9 cellular contexts compared by ENCODE assay signal in genomic region chr6:37822851-37823682, GRCh38. TPM values are rescaled to one million over a fixed set of nuclear protein-coding genes. Genes with fewer than 3 reads are reported as not detected.
DNase-seq lines count a peak whose midpoint lies in the region; ATAC-seq and TF ChIP-seq lines count a peak whose summit lies in the region.
"Had no signal": no experiment of that assay in that cellular context is flagged by ENCODE, and none has a peak within 500 bp of the region (broad histone marks: within the 10 kb centered on the region; RNA-seq: fewer than 3 reads in every experiment).

No MANE protein-coding gene starts in this region.

- H3K4me2 ChIP-seq in OCI-LY1 (ENCODE audit: low read length) = peak overlapping the region; percentile 6; the same call in 1 of the 2 replicates
- peak overlapping the region; percentile 43 for H3K4me2 ChIP-seq in parathyroid adenoma (ENCODE audit: low read length)

- H3K9ac ChIP-seq in OCI-LY1 (ENCODE audit: low read length) (no peak overlapping the region), endocrine pancreas (ENCODE audit: control insufficient read depth, insufficient read depth, low read length) (no peak overlapping the region), parathyroid adenoma (no peak overlapping the region)

- no peaks in the 10 kb centered on the region for H3K36me3 ChIP-seq in CD4-positive, CD25-positive, alpha-beta regulatory T cell (ENCODE audit: control insufficient read depth, insufficient read depth, low read length)
- no peaks in the 10 kb centered on the region for H3K36me3 ChIP-seq in OCI-LY1 (ENCODE audit: insufficient read depth, low read length)
- no peaks in the 10 kb centered on the region for H3K36me3 ChIP-seq in endocrine pancreas (ENCODE audit: control insufficient read depth, insufficient read depth, low read length)
- H3K36me3 ChIP-seq in parathyroid adenoma (ENCODE audit: control insufficient read depth, insufficient read depth, low read length) = no peaks in the 10 kb centered on the region
- H3K36me3 ChIP-seq in ovary = no peaks in the 10 kb centered on the region

- peak overlapping the region; percentile 24 to 92 (median 69) for H3K4me3 Mint-ChIP-seq in CD4-positive, CD25-positive, alpha-beta regulatory T cell
- H3K4me3 Mint-ChIP-seq: activated naive CD8-positive, alpha-beta T cell treated with anti-CD3 and anti-CD28 coated beads, Interleukin-2, amount 10 ng/mL, durations not matched to agents 7 days and 5 days had no signal

- H3K27me3 ChIP-seq in CD4-positive, CD25-positive, alpha-beta regulatory T cell (ENCODE audit: control insufficient read depth, insufficient read depth, low read length) = no peaks in the 10 kb centered on the region
- H3K27me3 ChIP-seq in OCI-LY1 (ENCODE audit: insufficient read depth, low read length) (no peaks in the 10 kb centered on the region), endocrine pancreas (ENCODE audit: control insufficient read depth, insufficient read depth, low read length) (no peaks in the 10 kb centered on the region), parathyroid adenoma (ENCODE audit: control insufficient read depth, insufficient read depth, low read length) (no peaks in the 10 kb centered on the region), ovary (no peaks in the 10 kb centered on the region)

- H3K4me3 ChIP-seq in CD4-positive, CD25-positive, alpha-beta regulatory T cell (ENCODE audit: low read depth, low read length) = peak overlapping the region; percentile 1
- H3K4me3 ChIP-seq in OCI-LY1 (ENCODE audit: low read depth, low read length, poor library complexity, severe bottlenecking) (no peak overlapping the region), endocrine pancreas (ENCODE audit: control insufficient read depth, insufficient read depth, low read length) (peak overlapping the region; percentile 93), parathyroid adenoma (ENCODE audit: low read depth, low read length) (no peak overlapping the region), ovary (no peak overlapping the region)

- H3K4me1 ChIP-seq in CD4-positive, CD25-positive, alpha-beta regulatory T cell (ENCODE audit: control insufficient read depth, insufficient read depth, low read length, poor library complexity, severe bottlenecking) = peaks cover 46% of the 10 kb centered on the region
- H3K4me1 ChIP-seq in OCI-LY1 (ENCODE audit: insufficient read depth, low read length, severe bottlenecking) = peaks cover 20% of the 10 kb centered on the region
- H3K4me1 ChIP-seq in endocrine pancreas (ENCODE audit: control insufficient read depth, insufficient read depth, low read length) = peaks cover 22% of the 10 kb centered on the region
- H3K4me1 ChIP-seq in parathyroid adenoma = peaks cover 28% of the 10 kb centered on the region
- peaks cover 16% of the 10 kb centered on the region for H3K4me1 ChIP-seq in ovary (ENCODE audit: insufficient read depth)

- peak overlapping the region; percentile 2 to 22 (median 15) for H3K27ac Mint-ChIP-seq in CD4-positive, CD25-positive, alpha-beta regulatory T cell
- H3K27ac Mint-ChIP-seq: activated naive CD8-positive, alpha-beta T cell treated with anti-CD3 and anti-CD28 coated beads, Interleukin-2, amount 10 ng/mL, durations not matched to agents 7 days and 5 days had no signal

- no peak for ATAC-seq in CD4-positive, CD25-positive, alpha-beta regulatory T cell (ENCODE audit: low read depth in 2 of 2)
- no peak for ATAC-seq in GM18502 (IDR thresholded peaks at IDR 0.05; ENCODE audit: poor library complexity, unreplicated experiment)

- TF ChIP-seq EP300 in ovary (IDR thresholded peaks at IDR 0.05) = no peak

- TF ChIP-seq CTCF in OCI-LY1 (IDR thresholded peaks at IDR 0.05; ENCODE audit: low read length) = no peak
- TF ChIP-seq CTCF in parathyroid adenoma (IDR thresholded peaks at IDR 0.05) = no peak
- no peak for TF ChIP-seq CTCF in ovary (IDR thresholded peaks at IDR 0.05)

- no peak for DNase-seq in CD4-positive, CD25-positive, alpha-beta regulatory T cell
- DNase-seq in SW480 (ENCODE audit: low spot score) (no peak), NCI-H2081 (lab: John Stamatoyannopoulos, UW) (no peak), ovary (no peak)
- DNase-seq: activated naive CD8-positive, alpha-beta T cell treated with anti-CD3 and anti-CD28 coated beads, Interleukin-2, amount 10 ng/mL, durations not matched to agents 7 days and 5 days had no signal

- H3K79me2 ChIP-seq in OCI-LY1 (ENCODE audit: insufficient read depth, low read length) = peaks cover 28% of the 10 kb centered on the region
- H3K79me2 ChIP-seq in parathyroid adenoma = peaks cover 46% of the 10 kb centered on the region

- H3K27ac ChIP-seq in CD4-positive, CD25-positive, alpha-beta regulatory T cell (ENCODE audit: insufficient read depth, low read length, poor library complexity, severe bottlenecking) = no peak overlapping the region
- H3K27ac ChIP-seq in OCI-LY1 (ENCODE audit: low read depth, low read length, poor library complexity, severe bottlenecking) (no peak overlapping the region), parathyroid adenoma (no peak overlapping the region), ovary (no peak overlapping the region)

- no peak overlapping the region for H2AFZ ChIP-seq in OCI-LY1 (ENCODE audit: low read length)
- no peak overlapping the region for H2AFZ ChIP-seq in parathyroid adenoma

- no peaks in the 10 kb centered on the region; the same call in 1 of the 2 replicates for H3F3A ChIP-seq in OCI-LY1 (ENCODE audit: insufficient read depth, low read length)

- TF ChIP-seq POLR2A in ovary (IDR thresholded peaks at IDR 0.05) = no peak

- H3K9me3 ChIP-seq in CD4-positive, CD25-positive, alpha-beta regulatory T cell (ENCODE audit: control insufficient read depth in 2 of 2, low read length in 2 of 2) = no peaks in the 10 kb centered on the region
- no peaks in the 10 kb centered on the region for H3K9me3 ChIP-seq in OCI-LY1 (ENCODE audit: low read length)
- no peaks in the 10 kb centered on the region for H3K9me3 ChIP-seq in endocrine pancreas (ENCODE audit: control insufficient read depth, low read length)
- H3K9me3 ChIP-seq in parathyroid adenoma (ENCODE audit: control insufficient read depth, low read length) = no peaks in the 10 kb centered on the region
- H3K9me3 ChIP-seq in ovary = no peaks in the 10 kb centered on the region

- peaks cover 56 to 79% (median 61%) of the 10 kb centered on the region in 4 donors for H3K4me1 Mint-ChIP-seq in CD4-positive, CD25-positive, alpha-beta regulatory T cell

- WGBS in ovary, 3 donors = 30 to 40% (median 36%) methylated on average over 12 of the region's 12 CpGs

- peaks cover 11% of the 10 kb centered on the region for H3K27me3 Mint-ChIP-seq in CD4-positive, CD25-positive, alpha-beta regulatory T cell
- H3K27me3 Mint-ChIP-seq: activated naive CD8-positive, alpha-beta T cell treated with anti-CD3 and anti-CD28 coated beads, Interleukin-2, amount 10 ng/mL, durations not matched to agents 7 days and 5 days had no signal

- H4K20me1 ChIP-seq in OCI-LY1 (ENCODE audit: insufficient read depth, low read length) = no peaks in the 10 kb centered on the region; the same call in 1 of the 2 replicates

- H3K9me2 ChIP-seq in OCI-LY1 (ENCODE audit: low read depth, low read length) = no peaks in the 10 kb centered on the region

- intact Hi-C loops in ovary (cut with DNase I) = no loop called here

- no peaks in the 10 kb centered on the region for H3K9me3 Mint-ChIP-seq in CD4-positive, CD25-positive, alpha-beta regulatory T cell
- H3K9me3 Mint-ChIP-seq: activated naive CD8-positive, alpha-beta T cell treated with anti-CD3 and anti-CD28 coated beads, Interleukin-2, amount 10 ng/mL, durations not matched to agents 7 days and 5 days had no signal

- peaks cover 5% of the 10 kb centered on the region for H3K36me3 Mint-ChIP-seq in CD4-positive, CD25-positive, alpha-beta regulatory T cell

RNA-seq across cellular contexts. Expression of gene ZFAND3, which starts 3.5 kb away (rescaled TPM):
- total RNA-seq in CD4-positive, CD25-positive, alpha-beta regulatory T cell = 60.0 TPM
- 1 to 10 TPM; 3.5 to 5.4 (median 4.9) TPM for polyA plus RNA-seq in CD4-positive, CD25-positive, alpha-beta regulatory T cell
- total RNA-seq in ovary = 10 to 100 TPM; 16.6 to 81.1 (median 51.9) TPM
- 100 to 1,000 TPM in 1 of 2 donors, 10 to 100 TPM in 1; 39.8 to 220 TPM for polyA plus RNA-seq in ovary

Comparison
In these comparisons a context has a peak if more than half of its experiments do, and no peak if none do; other contexts are left out.
1. H3K4me3 ChIP-seq: peak in CD4-positive, CD25-positive, alpha-beta regulatory T cell (single experiment) and endocrine pancreas (single experiment); none in OCI-LY1 (single experiment), parathyroid adenoma (single experiment) and ovary (single experiment).